ENCODE assay signal across 14 cellular contexts in the genomic region with DNA sequence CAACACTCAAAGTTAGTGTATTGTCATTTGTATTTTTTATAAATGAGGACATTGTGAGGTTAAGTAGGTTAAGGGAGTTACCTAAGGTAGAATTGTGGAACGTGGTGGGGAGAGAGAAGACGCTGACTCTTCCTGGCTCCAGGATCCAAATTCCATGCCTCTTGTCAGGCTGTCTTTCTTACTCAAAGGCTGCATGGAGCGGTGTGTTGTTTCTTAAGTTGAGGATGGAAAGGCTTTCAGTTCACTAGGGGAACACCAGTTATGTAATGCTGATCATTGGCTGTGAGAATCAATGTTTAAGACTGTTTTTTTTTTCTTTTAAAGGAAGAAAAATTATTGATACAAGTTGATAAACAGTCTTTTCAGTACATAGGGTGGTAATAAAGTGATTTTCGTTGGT. TPM values are rescaled to one million over a fixed set of nuclear protein-coding genes. Genes with fewer than 3 reads are reported as not detected.
A peak's percentile ranks its signal among the peaks of the same experiment; 100 is the strongest.
DNase-seq lines count a peak whose midpoint lies in the region; ATAC-seq, FAIRE-seq and TF ChIP-seq lines count a peak whose summit lies in the region.
"Had no signal": no experiment of that assay in that cellular context is flagged by ENCODE, and none has a peak within 500 bp of the region (broad histone marks: within the 10 kb centered on the region; RNA-seq: fewer than 3 reads in every experiment).

No MANE protein-coding gene starts in this region.

- H2BK5ac ChIP-seq in H9 (ENCODE audit: insufficient read length, low read length) = no peak overlapping the region

- no peak for ATAC-seq in CD8-positive, alpha-beta T cell
- no peak for ATAC-seq in naive thymus-derived CD4-positive, alpha-beta T cell
- no peak for ATAC-seq in GM19023 (IDR thresholded peaks at IDR 0.05; ENCODE audit: unreplicated experiment)

- no peak for FAIRE-seq in small intestine (lab: Jason Lieb, UNC)
- FAIRE-seq: endometrium had no signal

- no peak for TF ChIP-seq CTCF in CD8-positive, alpha-beta T cell (IDR thresholded peaks at IDR 0.05)
- no peak for TF ChIP-seq CTCF in H9 (conservative IDR thresholded peaks at IDR 0.05)

- H3K27me3 ChIP-seq in CD8-positive, alpha-beta T cell (ENCODE audit: insufficient read depth, low read length) = no peaks in the 10 kb centered on the region
- H3K27me3 ChIP-seq in H9 (ENCODE audit: insufficient read depth, low read length) (no peaks in the 10 kb centered on the region), small intestine (ENCODE audit: control insufficient read depth in 2 of 2, insufficient read depth in 2 of 2, low read length in 2 of 2) (no peaks in the 10 kb centered on the region)
- H3K27me3 ChIP-seq in naive thymus-derived CD4-positive, alpha-beta T cell (ENCODE audit: control insufficient read depth in 2 of 2, insufficient read depth in 2 of 2, low read length in 2 of 2) = no peaks in the 10 kb centered on the region
- H3K27me3 ChIP-seq: sigmoid colon, uterus had no signal

- H3K9me3 Mint-ChIP-seq in CD8-positive, alpha-beta T cell = no peaks in the 10 kb centered on the region
- H3K9me3 Mint-ChIP-seq in H9 = no peaks in the 10 kb centered on the region
- H3K9me3 Mint-ChIP-seq in activated T-helper 1 cell treated with anti-CD3 and anti-CD28 coated beads, Interleukin-12 subunit alpha, Interleukin-12 subunit beta, Interleukin-2, Interleukin-4 antibody, amounts not matched to agents 30 ng/mL and 10 ng/mL and 1 ng/mL, durations not matched to agents 14 hours and 24 hours and 36 hours = no peaks in the 10 kb centered on the region
- no peaks in the 10 kb centered on the region for H3K9me3 Mint-ChIP-seq in naive thymus-derived CD4-positive, alpha-beta T cell

- no peak overlapping the region for H2AK5ac ChIP-seq in H9 (ENCODE audit: insufficient read length, low read length)

- no peak overlapping the region for H4K8ac ChIP-seq in H9 (replicated peaks; ENCODE audit: insufficient read length, low read depth, low read length)

- no peak overlapping the region for H3K4me3 ChIP-seq in CD8-positive, alpha-beta T cell (ENCODE audit: low read depth, low read length)
- H3K4me3 ChIP-seq in naive thymus-derived CD4-positive, alpha-beta T cell (ENCODE audit: low read length) = no peak overlapping the region
- no peak overlapping the region for H3K4me3 ChIP-seq in small intestine (ENCODE audit: low read depth in 1 of 2, low read length in 2 of 2)
- H3K4me3 ChIP-seq: sigmoid colon, uterus had no signal

- no peak overlapping the region for H3K4ac ChIP-seq in H9 (ENCODE audit: low read depth, low read length)

- no peak overlapping the region for H3T11ph ChIP-seq in H9 (ENCODE audit: low read length)

- peaks cover 2% of the 10 kb centered on the region for H4K20me1 ChIP-seq in H9 (ENCODE audit: control insufficient read depth, insufficient read depth, insufficient read length)

- peaks cover 26% of the 10 kb centered on the region for H3K36me3 Mint-ChIP-seq in CD8-positive, alpha-beta T cell
- H3K36me3 Mint-ChIP-seq in H9 (ENCODE audit: insufficient read depth in 1 of 3, low read depth in 3 of 3) = peaks cover 6 to 19% (median 8%) of the 10 kb centered on the region in 3 experiments; a peak in 6 of 7 replicates
- peaks cover 25% of the 10 kb centered on the region for H3K36me3 Mint-ChIP-seq in activated T-helper 1 cell treated with anti-CD3 and anti-CD28 coated beads, Interleukin-12 subunit alpha, Interleukin-12 subunit beta, Interleukin-2, Interleukin-4 antibody, amounts not matched to agents 30 ng/mL and 10 ng/mL and 1 ng/mL, durations not matched to agents 14 hours and 24 hours and 36 hours (ENCODE audit: low read depth)
- peaks cover 0 to 16% (median 7%) of the 10 kb centered on the region in 5 donors for H3K36me3 Mint-ChIP-seq in naive thymus-derived CD4-positive, alpha-beta T cell

- peak overlapping the region; percentile 35 for H3K4me3 Mint-ChIP-seq in CD8-positive, alpha-beta T cell
- no peak overlapping the region; a peak in 1 of 5 replicates for H3K4me3 Mint-ChIP-seq in H9
- peak overlapping the region; percentile 96 for H3K4me3 Mint-ChIP-seq in activated T-helper 1 cell treated with anti-CD3 and anti-CD28 coated beads, Interleukin-12 subunit alpha, Interleukin-12 subunit beta, Interleukin-2, Interleukin-4 antibody, amounts not matched to agents 30 ng/mL and 10 ng/mL and 1 ng/mL, durations not matched to agents 14 hours and 24 hours and 36 hours
- H3K4me3 Mint-ChIP-seq in naive thymus-derived CD4-positive, alpha-beta T cell = peak overlapping the region; percentile 13 to 90 (median 82)

- peak overlapping the region; percentile 76 for H3K4me2 ChIP-seq in H9 (ENCODE audit: insufficient read depth, insufficient read length, low read length)

- no peak overlapping the region for H2BK20ac ChIP-seq in H9 (ENCODE audit: low read depth, low read length, poor library complexity, severe bottlenecking)

- POLR2A ChIA-PET in CD8-positive, alpha-beta T cell (lab: Charles Lee) = no interaction called here
- POLR2A ChIA-PET in naive thymus-derived CD4-positive, alpha-beta T cell (lab: Charles Lee) = no interaction called here

- no peak overlapping the region for H2BK120ac ChIP-seq in H9 (ENCODE audit: low read depth, low read length, poor library complexity, severe bottlenecking)

- intact Hi-C loops in CD8-positive, alpha-beta T cell (cut with DNase I, micrococcal nuclease) = no loop called here
- intact Hi-C loops in activated T-helper 1 cell treated with anti-CD3 and anti-CD28 coated beads, Interleukin-12 subunit alpha, Interleukin-12 subunit beta, Interleukin-2, Interleukin-4 antibody, amounts not matched to agents 30 ng/mL and 10 ng/mL and 1 ng/mL, durations not matched to agents 14 hours and 24 hours and 36 hours (cut with micrococcal nuclease) = no loop called here
- intact Hi-C loops in naive thymus-derived CD4-positive, alpha-beta T cell (cut with micrococcal nuclease) = no loop called here

- H3K18ac ChIP-seq in H9 (ENCODE audit: insufficient read length, low read depth, low read length) = no peak overlapping the region

- H2BK15ac ChIP-seq in H9 (ENCODE audit: low read depth, low read length) = no peak overlapping the region

- no peaks in the 10 kb centered on the region for H3K27me3 Mint-ChIP-seq in CD8-positive, alpha-beta T cell (ENCODE audit: low read depth)
- peaks cover 1% of the 10 kb centered on the region; the same call in 1 of the 2 replicates for H3K27me3 Mint-ChIP-seq in H9 (ENCODE audit: low read depth)
- H3K27me3 Mint-ChIP-seq in activated T-helper 1 cell treated with anti-CD3 and anti-CD28 coated beads, Interleukin-12 subunit alpha, Interleukin-12 subunit beta, Interleukin-2, Interleukin-4 antibody, amounts not matched to agents 30 ng/mL and 10 ng/mL and 1 ng/mL, durations not matched to agents 14 hours and 24 hours and 36 hours (ENCODE audit: insufficient read depth) = no peaks in the 10 kb centered on the region
- H3K27me3 Mint-ChIP-seq in naive thymus-derived CD4-positive, alpha-beta T cell = no peaks in the 10 kb centered on the region

- no peak overlapping the region for H3K14ac ChIP-seq in H9 (ENCODE audit: insufficient read depth, low read length)

- H2AFZ ChIP-seq in H9 (ENCODE audit: low read length) = no peak overlapping the region

- no peak overlapping the region for H4K5ac ChIP-seq in H9 (ENCODE audit: insufficient read length, low read depth, low read length)

- peak overlapping the region; percentile 66 for H3K27ac Mint-ChIP-seq in CD8-positive, alpha-beta T cell
- H3K27ac Mint-ChIP-seq in H9 = no peak overlapping the region
- H3K27ac Mint-ChIP-seq in activated T-helper 1 cell treated with anti-CD3 and anti-CD28 coated beads, Interleukin-12 subunit alpha, Interleukin-12 subunit beta, Interleukin-2, Interleukin-4 antibody, amounts not matched to agents 30 ng/mL and 10 ng/mL and 1 ng/mL, durations not matched to agents 14 hours and 24 hours and 36 hours = peak overlapping the region; percentile 52
- peak overlapping the region in 5 of 9 donors; percentile 37 to 80 (median 66) for H3K27ac Mint-ChIP-seq in naive thymus-derived CD4-positive, alpha-beta T cell

- peaks cover 3% of the 10 kb centered on the region for H3K79me1 ChIP-seq in H9 (ENCODE audit: insufficient read depth, low read depth, low read length, poor library complexity, severe bottlenecking)

- H2BK12ac ChIP-seq in H9 (ENCODE audit: insufficient read length, low read depth, low read length) = no peak overlapping the region

- H3K9ac ChIP-seq in H9 (ENCODE audit: extremely low read depth, insufficient read length, low read length) = peak overlapping the region; percentile 31

- H3K79me2 ChIP-seq in H9 (ENCODE audit: insufficient read depth, low read length) = peaks cover 66% of the 10 kb centered on the region

- peaks cover 61% of the 10 kb centered on the region for H3K4me1 Mint-ChIP-seq in CD8-positive, alpha-beta T cell (ENCODE audit: low read depth)
- peaks cover 38 to 45% of the 10 kb centered on the region in 2 experiments for H3K4me1 Mint-ChIP-seq in H9
- H3K4me1 Mint-ChIP-seq in activated T-helper 1 cell treated with anti-CD3 and anti-CD28 coated beads, Interleukin-12 subunit alpha, Interleukin-12 subunit beta, Interleukin-2, Interleukin-4 antibody, amounts not matched to agents 30 ng/mL and 10 ng/mL and 1 ng/mL, durations not matched to agents 14 hours and 24 hours and 36 hours (ENCODE audit: low read depth) = peaks cover 53% of the 10 kb centered on the region
- H3K4me1 Mint-ChIP-seq in naive thymus-derived CD4-positive, alpha-beta T cell = peaks cover 51 to 74% (median 61%) of the 10 kb centered on the region in 7 donors

- no peak for DNase-seq in CD8-positive, alpha-beta T cell
- DNase-seq in H9 (no peak), small intestine (no peak), T1000 (lab: John Stamatoyannopoulos, UW) (no peak)
- no peak for DNase-seq in activated T-helper 1 cell treated with anti-CD3 and anti-CD28 coated beads, Interleukin-12 subunit alpha, Interleukin-12 subunit beta, Interleukin-2, Interleukin-4 antibody, amounts not matched to agents 30 ng/mL and 10 ng/mL and 1 ng/mL, durations not matched to agents 14 hours and 24 hours and 36 hours (ENCODE audit: low spot score)
- no peak for DNase-seq in naive thymus-derived CD4-positive, alpha-beta T cell
- DNase-seq: activated CD4-positive, CD25-positive, alpha-beta regulatory T cell treated with anti-CD3 and anti-CD28 coated beads, Interleukin-2, amount 50 U/mL, for 72 hours; aorta; RPMI8226; sigmoid colon; uterus had no signal

- no peak overlapping the region for H3K56ac ChIP-seq in H9 (ENCODE audit: insufficient read length, low read depth, low read length)

- H3K23me2 ChIP-seq in H9 (ENCODE audit: insufficient read length, low read depth, low read length, poor library complexity, severe bottlenecking) = peaks cover 8% of the 10 kb centered on the region

- H3K36me3 ChIP-seq in CD8-positive, alpha-beta T cell (ENCODE audit: insufficient read depth, low read length) = no peaks in the 10 kb centered on the region
- H3K36me3 ChIP-seq in naive thymus-derived CD4-positive, alpha-beta T cell (ENCODE audit: control insufficient read depth in 2 of 3, insufficient read depth in 3 of 3, low read length in 3 of 3) = peaks cover 0 to 12% (median 0%) of the 10 kb centered on the region in 3 experiments
- H3K36me3 ChIP-seq in small intestine (ENCODE audit: control insufficient read depth in 2 of 2, insufficient read depth in 2 of 2, low read length in 2 of 2) = no peaks in the 10 kb centered on the region
- H3K36me3 ChIP-seq: sigmoid colon, uterus had no signal

- WGBS in H9 (ENCODE audit: extremely low coverage, insufficient read length, low lambda C conversion rate) = no CpG with 5 or more reads among the region's 4 CpGs
- 42 to 57% (median 51%) methylated on average over 4 of the region's 4 CpGs for WGBS in small intestine, 3 donors

- no peaks in the 10 kb centered on the region for H3K9me3 ChIP-seq in CD8-positive, alpha-beta T cell (ENCODE audit: low read length)
- H3K9me3 ChIP-seq in H9 (ENCODE audit: control insufficient read depth, low read depth, low read length) (no peaks in the 10 kb centered on the region), small intestine (ENCODE audit: control insufficient read depth, low read depth) (no peaks in the 10 kb centered on the region)
- no peaks in the 10 kb centered on the region for H3K9me3 ChIP-seq in naive thymus-derived CD4-positive, alpha-beta T cell (ENCODE audit: control insufficient read depth in 2 of 3, low read length in 3 of 3)
- H3K9me3 ChIP-seq: sigmoid colon, uterus had no signal

- CTCF ChIA-PET in CD8-positive, alpha-beta T cell (lab: Charles Lee) = no interaction called here
- CTCF ChIA-PET in naive thymus-derived CD4-positive, alpha-beta T cell (lab: Charles Lee) = no interaction called here

- H3K23ac ChIP-seq in H9 (ENCODE audit: insufficient read length, low read depth, low read length) = no peak overlapping the region

- H3K27ac ChIP-seq in CD8-positive, alpha-beta T cell (ENCODE audit: low read depth, low read length) = no peak overlapping the region
- H3K27ac ChIP-seq in H9 (ENCODE audit: insufficient read length, low read depth, low read length) (no peak overlapping the region), small intestine (ENCODE audit: low read depth in 1 of 2, low read length in 1 of 2) (no peak overlapping the region)
- peak overlapping the region; percentile 95 for H3K27ac ChIP-seq in naive thymus-derived CD4-positive, alpha-beta T cell (ENCODE audit: low read depth, low read length)
- H3K27ac ChIP-seq: sigmoid colon, uterus had no signal

- H4K91ac ChIP-seq in H9 (ENCODE audit: insufficient read length, low read depth, low read length) = no peak overlapping the region

- peaks cover 61% of the 10 kb centered on the region for H3K4me1 ChIP-seq in CD8-positive, alpha-beta T cell (ENCODE audit: insufficient read depth, low read length)
- no peaks in the 10 kb centered on the region; the same call in 1 of the 2 replicates for H3K4me1 ChIP-seq in H9 (ENCODE audit: insufficient read depth, low read length)
- peaks cover 48 to 56% of the 10 kb centered on the region in 2 donors for H3K4me1 ChIP-seq in naive thymus-derived CD4-positive, alpha-beta T cell (ENCODE audit: control insufficient read depth in 2 of 2, insufficient read depth in 2 of 2, low read length in 2 of 2)
- H3K4me1 ChIP-seq in small intestine (ENCODE audit: control insufficient read depth in 2 of 2, insufficient read depth in 1 of 2, low read depth in 1 of 2, low read length in 1 of 2) = peaks cover 8 to 18% of the 10 kb centered on the region in 2 donors

RNA-seq across cellular contexts. Expression of a gene that starts 2.9 kb away (rescaled TPM):
- 10 to 100 TPM; 20.7 to 22.4 TPM for total RNA-seq in CD8-positive, alpha-beta T cell
- 78.7 and 79.7 TPM in 2 replicates for total RNA-seq in H9 (2021)
- 58.3 and 62.4 TPM in 2 replicates for total RNA-seq in activated T-helper 1 cell treated with anti-CD3 and anti-CD28 coated beads, Interleukin-12 subunit alpha, Interleukin-12 subunit beta, Interleukin-2, Interleukin-4 antibody, amounts not matched to agents 30 ng/mL and 10 ng/mL and 1 ng/mL, durations not matched to agents 14 hours and 24 hours and 36 hours
- 10 to 100 TPM; 22.5 to 55.0 (median 34.2) TPM for total RNA-seq in naive thymus-derived CD4-positive, alpha-beta T cell
- polyA plus RNA-seq in naive thymus-derived CD4-positive, alpha-beta T cell = 100 to 1,000 TPM in 1 of 2 donors, 10 to 100 TPM in 1; 89.8 to 101 TPM
- 10 to 100 TPM; 62.5 to 82.1 (median 67.0) TPM for polyA plus RNA-seq in small intestine

RNA-seq across cellular contexts. Expression of a gene that starts 19.1 kb away (rescaled TPM):
- total RNA-seq in CD8-positive, alpha-beta T cell = not detected
- 0.22 and 0.44 TPM in 2 replicates for total RNA-seq in H9 (2021)
- 0.32 and 0.34 TPM in 2 replicates for total RNA-seq in activated T-helper 1 cell treated with anti-CD3 and anti-CD28 coated beads, Interleukin-12 subunit alpha, Interleukin-12 subunit beta, Interleukin-2, Interleukin-4 antibody, amounts not matched to agents 30 ng/mL and 10 ng/mL and 1 ng/mL, durations not matched to agents 14 hours and 24 hours and 36 hours
- total RNA-seq in naive thymus-derived CD4-positive, alpha-beta T cell = 1 to 10 TPM in 2 of 5 experiments, under 1 TPM in 3; 0.27 to 4.4 (median 0.77) TPM
- polyA plus RNA-seq in naive thymus-derived CD4-positive, alpha-beta T cell = 1 to 10 TPM in 1 of 2 donors, under 1 TPM in 1; 0.22 to 1.4 TPM
- under 1 TPM in 1 of 3 donors, not detected in 2; 0.04 TPM for polyA plus RNA-seq in small intestine
- total RNA-seq: Daoy, uterus had no signal
- polyA plus RNA-seq: aorta had no signal

RNA-seq across cellular contexts. Expression of a gene that starts 59.4 kb away (rescaled TPM):
- total RNA-seq in CD8-positive, alpha-beta T cell = 10 to 100 TPM; 25.6 to 26.0 TPM
- total RNA-seq in H9 (2021) = 29.8 and 30.2 TPM in 2 replicates
- total RNA-seq in activated T-helper 1 cell treated with anti-CD3 and anti-CD28 coated beads, Interleukin-12 subunit alpha, Interleukin-12 subunit beta, Interleukin-2, Interleukin-4 antibody, amounts not matched to agents 30 ng/mL and 10 ng/mL and 1 ng/mL, durations not matched to agents 14 hours and 24 hours and 36 hours = 51.7 and 51.8 TPM in 2 replicates
- 10 to 100 TPM; 29.0 to 56.0 (median 38.0) TPM for total RNA-seq in naive thymus-derived CD4-positive, alpha-beta T cell
- 10 to 100 TPM; 51.4 to 75.8 TPM for polyA plus RNA-seq in naive thymus-derived CD4-positive, alpha-beta T cell
- 10 to 100 TPM; 38.8 to 46.7 (median 45.6) TPM for polyA plus RNA-seq in small intestine

Comparison
In these comparisons a context has a peak if more than half of its experiments do, and no peak if none do; other contexts are left out.
1. H3K27ac Mint-ChIP-seq: peak in CD8-positive, alpha-beta T cell (single experiment), activated T-helper 1 cell treated with anti-CD3 and anti-CD28 coated beads, Interleukin-12 subunit alpha, Interleukin-12 subunit beta, Interleukin-2, Interleukin-4 antibody, amounts not matched to agents 30 ng/mL and 10 ng/mL and 1 ng/mL, durations not matched to agents 14 hours and 24 hours and 36 hours (single experiment) and naive thymus-derived CD4-positive, alpha-beta T cell (5 of 9); none in H9 (0 of 3).
2. H3K4me3 Mint-ChIP-seq: peak in CD8-positive, alpha-beta T cell (single experiment), activated T-helper 1 cell treated with anti-CD3 and anti-CD28 coated beads, Interleukin-12 subunit alpha, Interleukin-12 subunit beta, Interleukin-2, Interleukin-4 antibody, amounts not matched to agents 30 ng/mL and 10 ng/mL and 1 ng/mL, durations not matched to agents 14 hours and 24 hours and 36 hours (single experiment) and naive thymus-derived CD4-positive, alpha-beta T cell (10 of 10); none in H9 (0 of 2).